In genomic region chr13:58994778-58995177, GRCh38 we compare ENCODE assay signal across 16 cellular contexts.
A peak's percentile ranks its signal among the peaks of the same experiment; 100 is the strongest.
DNase-seq lines count a peak whose midpoint lies in the region; ATAC-seq and TF ChIP-seq lines count a peak whose summit lies in the region.
"Had no signal": no experiment of that assay in that cellular context is flagged by ENCODE, and none has a peak within 500 bp of the region (broad histone marks: within the 10 kb centered on the region; RNA-seq: fewer than 3 reads in every experiment).

No MANE protein-coding gene starts in this region.

- H3K36me3 Mint-ChIP-seq in endodermal cell (ENCODE audit: low read depth) (no peaks in the 10 kb centered on the region), HFFc6 (ENCODE audit: low read depth) (no peaks in the 10 kb centered on the region)
- H3K36me3 Mint-ChIP-seq in activated CD8-positive, alpha-beta T cell treated with anti-CD3 and anti-CD28 coated beads, Interleukin-2, amount 10 ng/mL, durations not matched to agents 7 days and 5 days (ENCODE audit: low read depth), result no peaks in the 10 kb centered on the region
- H3K36me3 Mint-ChIP-seq: activated naive CD4-positive, alpha-beta T cell treated with anti-CD3 and anti-CD28 coated beads, Interleukin-2, amount 50 U/mL, for 24 hours had no signal

- H3K9me2 ChIP-seq in DOHH2 (replicated peaks; ENCODE audit: control insufficient read depth, low read length), result no peaks in the 10 kb centered on the region

- in situ Hi-C loops in GM13976 (cut with MboI; ENCODE audit: low sequenced_read_pairs, unreplicated experiment), result no loop called here

- H3K4me1 ChIP-seq in DOHH2 (ENCODE audit: control insufficient read depth, low read length) (no peaks in the 10 kb centered on the region), endodermal cell (ENCODE audit: control insufficient read depth, insufficient read depth, low read length) (no peaks in the 10 kb centered on the region)

- peaks cover 3% of the 10 kb centered on the region for H3K9me3 Mint-ChIP-seq in endodermal cell
- peaks cover 21% of the 10 kb centered on the region for H3K9me3 Mint-ChIP-seq in HFFc6
- H3K9me3 Mint-ChIP-seq in activated CD8-positive, alpha-beta T cell treated with anti-CD3 and anti-CD28 coated beads, Interleukin-2, amount 10 ng/mL, durations not matched to agents 7 days and 5 days (ENCODE audit: insufficient read depth), result peaks cover 4% of the 10 kb centered on the region
- H3K9me3 Mint-ChIP-seq: activated B cell treated with CpG ODN at 0.5 μM for 24 hours; activated naive CD4-positive, alpha-beta T cell treated with anti-CD3 and anti-CD28 coated beads, Interleukin-2, amount 50 U/mL, for 24 hours had no signal

- DNase-seq in NCI-H748 (lab: John Stamatoyannopoulos, UW; ENCODE audit: unreplicated experiment), result peak; percentile 31
- no peak for DNase-seq in endodermal cell
- DNase-seq in HFFc6, result no peak
- no peak for DNase-seq in activated CD8-positive, alpha-beta T cell treated with anti-CD3 and anti-CD28 coated beads, Interleukin-2, amount 10 ng/mL, durations not matched to agents 7 days and 5 days
- DNase-seq in GM13976 (ENCODE audit: low spot score), result no peak
- DNase-seq: activated B cell treated with CpG ODN at 0.5 μM for 24 hours; activated CD8-positive, alpha-beta memory T cell treated with anti-CD3 and anti-CD28 coated beads, Interleukin-2, amount 50 U/mL, for 48 hours; KBM-7; left colon; NCI-H2029; trophoblast cell had no signal

- H3K27me3 Mint-ChIP-seq in endodermal cell (ENCODE audit: insufficient read depth), result no peaks in the 10 kb centered on the region
- no peaks in the 10 kb centered on the region for H3K27me3 Mint-ChIP-seq in HFFc6 (ENCODE audit: insufficient read depth)
- no peaks in the 10 kb centered on the region for H3K27me3 Mint-ChIP-seq in activated CD8-positive, alpha-beta T cell treated with anti-CD3 and anti-CD28 coated beads, Interleukin-2, amount 10 ng/mL, durations not matched to agents 7 days and 5 days (ENCODE audit: low read depth)
- H3K27me3 Mint-ChIP-seq: activated B cell treated with CpG ODN at 0.5 μM for 24 hours; activated naive CD4-positive, alpha-beta T cell treated with anti-CD3 and anti-CD28 coated beads, Interleukin-2, amount 50 U/mL, for 24 hours; central memory CD8-positive, alpha-beta T cell had no signal

- H3K4me1 Mint-ChIP-seq in endodermal cell (peaks cover 6% of the 10 kb centered on the region), HFFc6 (ENCODE audit: low read depth) (no peaks in the 10 kb centered on the region)
- no peaks in the 10 kb centered on the region for H3K4me1 Mint-ChIP-seq in activated CD8-positive, alpha-beta T cell treated with anti-CD3 and anti-CD28 coated beads, Interleukin-2, amount 10 ng/mL, durations not matched to agents 7 days and 5 days (ENCODE audit: low read depth)
- H3K4me1 Mint-ChIP-seq: activated B cell treated with CpG ODN at 0.5 μM for 24 hours; activated naive CD4-positive, alpha-beta T cell treated with anti-CD3 and anti-CD28 coated beads, Interleukin-2, amount 50 U/mL, for 24 hours; central memory CD8-positive, alpha-beta T cell had no signal

- no peak overlapping the region for H3K27ac ChIP-seq in 22Rv1
- no peak overlapping the region for H3K27ac ChIP-seq in DOHH2 (ENCODE audit: low read depth, low read length)
- no peak overlapping the region for H3K27ac ChIP-seq in endodermal cell (ENCODE audit: low read depth, low read length)

- no peaks in the 10 kb centered on the region for H3K27me3 ChIP-seq in DOHH2 (ENCODE audit: control insufficient read depth, low read length)
- H3K27me3 ChIP-seq in endodermal cell (ENCODE audit: control insufficient read depth, insufficient read depth, low read length, poor library complexity, severe bottlenecking), result no peaks in the 10 kb centered on the region

- CTCF ChIA-PET in activated CD8-positive, alpha-beta T cell treated with anti-CD3 and anti-CD28 coated beads, Interleukin-2, amount 10 ng/mL, durations not matched to agents 7 days and 5 days (lab: Charles Lee), result no interaction called here

- H3F3A ChIP-seq in DOHH2 (ENCODE audit: control insufficient read depth, insufficient read depth), result no peaks in the 10 kb centered on the region

- H3K36me3 ChIP-seq in DOHH2 (ENCODE audit: control insufficient read depth, low read length) (no peaks in the 10 kb centered on the region), endodermal cell (ENCODE audit: control insufficient read depth, insufficient read depth, low read length) (no peaks in the 10 kb centered on the region)

- H4K20me1 ChIP-seq in DOHH2 (ENCODE audit: control insufficient read depth, insufficient read depth, low read depth, low read length), result no peaks in the 10 kb centered on the region

- H3K9me3 ChIP-seq in DOHH2 (ENCODE audit: control insufficient read depth, insufficient read depth, low read length) (no peaks in the 10 kb centered on the region), endodermal cell (ENCODE audit: control insufficient read depth, low read length) (no peaks in the 10 kb centered on the region)

- no peak overlapping the region for H3K9ac ChIP-seq in endodermal cell (ENCODE audit: extremely low read depth, low read length, poor library complexity, severe bottlenecking)

- H3K4me3 ChIP-seq in DOHH2 (ENCODE audit: low read length) (no peak overlapping the region), endodermal cell (ENCODE audit: low read length) (no peak overlapping the region)

- no peak for ATAC-seq in activated CD8-positive, alpha-beta T cell treated with anti-CD3 and anti-CD28 coated beads, Interleukin-2, amount 10 ng/mL, durations not matched to agents 7 days and 5 days
- no peak for ATAC-seq in HG02623 (IDR thresholded peaks at IDR 0.05; ENCODE audit: unreplicated experiment)
- ATAC-seq: left colon had no signal

- TF ChIP-seq CTCF in 22Rv1 (IDR thresholded peaks at IDR 0.05) (peak; percentile 26; the same call in 1 of the 2 replicates), DOHH2 (IDR thresholded peaks at IDR 0.05; ENCODE audit: low read depth, low read length, poor library complexity, severe bottlenecking) (peak; percentile 20), endodermal cell (conservative IDR thresholded peaks at IDR 0.05) (peak; percentile 62), HFFc6 (IDR thresholded peaks at IDR 0.05) (no peak), GM13976 (IDR thresholded peaks at IDR 0.05; ENCODE audit: borderline replicate concordance, control extremely low read depth, extremely low read depth, insufficient read depth, missing control alignments) (no peak)

- no peak overlapping the region for H3K27ac Mint-ChIP-seq in endodermal cell
- no peak overlapping the region for H3K27ac Mint-ChIP-seq in HFFc6
- no peak overlapping the region for H3K27ac Mint-ChIP-seq in activated CD8-positive, alpha-beta T cell treated with anti-CD3 and anti-CD28 coated beads, Interleukin-2, amount 10 ng/mL, durations not matched to agents 7 days and 5 days
- H3K27ac Mint-ChIP-seq: activated B cell treated with CpG ODN at 0.5 μM for 24 hours; activated naive CD4-positive, alpha-beta T cell treated with anti-CD3 and anti-CD28 coated beads, Interleukin-2, amount 50 U/mL, for 24 hours had no signal

- H3K4me3 Mint-ChIP-seq in endodermal cell (no peak overlapping the region), HFFc6 (no peak overlapping the region)
- H3K4me3 Mint-ChIP-seq in activated CD8-positive, alpha-beta T cell treated with anti-CD3 and anti-CD28 coated beads, Interleukin-2, amount 10 ng/mL, durations not matched to agents 7 days and 5 days, result no peak overlapping the region
- H3K4me3 Mint-ChIP-seq: activated B cell treated with CpG ODN at 0.5 μM for 24 hours; activated naive CD4-positive, alpha-beta T cell treated with anti-CD3 and anti-CD28 coated beads, Interleukin-2, amount 50 U/mL, for 24 hours; central memory CD8-positive, alpha-beta T cell had no signal

- POLR2A ChIA-PET in activated CD8-positive, alpha-beta T cell treated with anti-CD3 and anti-CD28 coated beads, Interleukin-2, amount 10 ng/mL, durations not matched to agents 7 days and 5 days (lab: Charles Lee), result no interaction called here

- no peak overlapping the region for H3K4me2 ChIP-seq in DOHH2 (ENCODE audit: low read length)

- H3K79me2 ChIP-seq in DOHH2 (ENCODE audit: control insufficient read depth, low read length), result no peaks in the 10 kb centered on the region

Comparison
In these comparisons a context has a peak if more than half of its experiments do, and no peak if none do; other contexts are left out.
1. CTCF ChIP-seq: peak in 22Rv1 (single experiment), DOHH2 (single experiment) and endodermal cell (single experiment); none in HFFc6 (single experiment) and GM13976 (single experiment).